1 cellular context compared by ENCODE assay signal in the genomic region with DNA sequence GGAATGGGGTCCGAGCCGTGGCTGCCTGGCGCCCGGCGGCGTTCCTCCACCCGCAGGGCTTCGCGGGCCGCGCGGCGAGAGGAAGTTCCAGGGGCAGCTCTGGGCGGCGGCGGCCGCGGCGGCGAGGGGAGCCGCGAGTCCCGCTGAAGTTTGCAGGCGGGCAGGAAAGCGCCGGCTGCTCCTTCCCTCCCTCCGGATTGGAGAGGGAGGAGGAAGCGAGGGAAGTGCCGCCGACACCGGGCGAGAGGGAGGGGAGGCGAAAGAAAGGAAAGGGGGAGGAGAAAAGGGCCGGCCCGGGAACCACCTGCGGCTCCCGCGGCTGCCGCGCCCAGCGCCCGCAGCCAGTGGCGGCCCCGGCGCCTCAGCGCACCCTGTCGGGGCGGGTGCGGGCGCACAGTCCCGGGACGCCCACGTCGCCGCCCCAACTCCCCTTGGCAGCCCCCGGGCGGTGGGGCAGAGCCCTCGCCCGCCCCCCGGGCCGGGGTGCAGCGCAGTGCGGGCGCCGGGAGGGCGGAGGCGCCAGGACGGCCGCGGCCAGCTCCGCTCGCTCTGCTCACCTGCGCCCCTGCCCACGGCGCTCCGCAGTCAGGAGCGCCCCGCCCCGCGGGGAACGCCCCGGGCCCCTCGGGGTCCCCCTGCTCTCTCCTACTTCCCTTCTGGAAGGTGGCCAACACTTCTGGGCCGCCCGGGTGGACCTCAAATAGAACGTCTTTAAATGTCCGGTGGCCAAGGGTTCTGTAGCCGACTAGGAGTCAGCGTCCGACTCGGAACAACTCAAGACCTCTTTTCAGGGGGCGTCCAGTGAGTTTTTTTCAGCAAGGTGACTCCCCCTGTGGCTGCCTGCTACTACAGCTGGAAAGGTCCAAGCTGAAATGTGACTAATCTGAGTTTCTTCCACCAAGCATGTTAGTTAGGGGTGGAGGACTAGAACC.
TF ChIP-seq lines count a peak whose summit lies in the region.

No MANE protein-coding gene starts in this region.

TF ChIP-seq in HepG2, 621 proteins besides CTCF, POLR2A, EP300 and RAD21 (continued from another document and continues in another):
- TF ChIP-seq PHF5A (CRISPR knock-in tag; IDR thresholded peaks at IDR 0.05; ENCODE audit: low read depth, unreplicated experiment) (no peak), ZNF431 (CRISPR knock-in tag; IDR thresholded peaks at IDR 0.05; ENCODE audit: borderline replicate concordance, low read depth) (0 out of 2 replicates have a peak, but pooled peaks have one; percentile 35), MXI1 (IDR thresholded peaks at IDR 0.05; ENCODE audit: borderline replicate concordance, low read depth, low read length) (peak; percentile 29; the same call in 1 of the 3 replicates), FLYWCH1 (CRISPR knock-in tag; IDR thresholded peaks at IDR 0.05) (no peak), PCBP2 (optimal IDR thresholded peaks at IDR 0.05; ENCODE audit: low read depth, low read length, poor library complexity, severe bottlenecking) (no peak), ZNF205 (CRISPR knock-in tag; IDR thresholded peaks at IDR 0.05) (peak; percentile 19; the same call in 1 of the 2 replicates), IRF2 (CRISPR knock-in tag; IDR thresholded peaks at IDR 0.05) (no peak), GABPB1 (CRISPR knock-in tag; IDR thresholded peaks at IDR 0.05) (peak; percentile 77), ZNF558 (CRISPR knock-in tag; IDR thresholded peaks at IDR 0.05; ENCODE audit: borderline replicate concordance) (0 out of 2 replicates have a peak, but pooled peaks have one; percentile 22), ERF (CRISPR knock-in tag; IDR thresholded peaks at IDR 0.05) (0 out of 2 replicates have a peak, but pooled peaks have one; percentile 43), EED (CRISPR knock-in tag; IDR thresholded peaks at IDR 0.05) (no peak), KLF12 (CRISPR knock-in tag; IDR thresholded peaks at IDR 0.05; ENCODE audit: borderline replicate concordance) (0 out of 2 replicates have a peak, but pooled peaks have one; percentile 32), ZNF232 (CRISPR knock-in tag; IDR thresholded peaks at IDR 0.05; ENCODE audit: borderline replicate concordance) (no peak), ZNF468 (CRISPR knock-in tag; IDR thresholded peaks at IDR 0.05) (no peak), ZFP1 (CRISPR knock-in tag; IDR thresholded peaks at IDR 0.05) (no peak), SALL2 (CRISPR knock-in tag; IDR thresholded peaks at IDR 0.05) (peak; percentile 5; the same call in 1 of the 2 replicates), ZNF709 (CRISPR knock-in tag; IDR thresholded peaks at IDR 0.05) (0 out of 2 replicates have a peak, but pooled peaks have one; percentile 14), ZSCAN30 (CRISPR knock-in tag; IDR thresholded peaks at IDR 0.05) (no peak), ZNF605 (CRISPR knock-in tag; IDR thresholded peaks at IDR 0.05) (0 out of 2 replicates have a peak, but pooled peaks have one; percentile 33), ZBTB7B (CRISPR knock-in tag; IDR thresholded peaks at IDR 0.05) (peak; percentile 65; the same call in 1 of the 2 replicates), ZNF749 (CRISPR knock-in tag; IDR thresholded peaks at IDR 0.05; ENCODE audit: borderline replicate concordance) (no peak; the same call in 1 of the 2 replicates), ZFP41 (CRISPR knock-in tag; IDR thresholded peaks at IDR 0.05; ENCODE audit: borderline replicate concordance) (no peak), FOXM1 (CRISPR knock-in tag; IDR thresholded peaks at IDR 0.05) (no peak), ZNF614 (CRISPR knock-in tag; IDR thresholded peaks at IDR 0.05; ENCODE audit: borderline replicate concordance) (no peak), ZNF549 (CRISPR knock-in tag; IDR thresholded peaks at IDR 0.05) (no peak), ZNF101 (CRISPR knock-in tag; IDR thresholded peaks at IDR 0.05; ENCODE audit: borderline replicate concordance, low read depth) (no peak), ZBTB1 (CRISPR knock-in tag; IDR thresholded peaks at IDR 0.05; ENCODE audit: borderline replicate concordance) (no peak), ZBTB8A (CRISPR knock-in tag; IDR thresholded peaks at IDR 0.05; ENCODE audit: borderline replicate concordance, low read depth) (no peak), FOSL2 (CRISPR knock-in tag; IDR thresholded peaks at IDR 0.05) (0 out of 2 replicates have a peak, but pooled peaks have one; percentile 17), ZNF616 (CRISPR knock-in tag; IDR thresholded peaks at IDR 0.05; ENCODE audit: low read depth) (peak; percentile 67; the same call in 1 of the 2 replicates), SALL1 (CRISPR knock-in tag; IDR thresholded peaks at IDR 0.05) (no peak; the same call in 1 of the 2 replicates)
- TF ChIP-seq, protein P1, sequence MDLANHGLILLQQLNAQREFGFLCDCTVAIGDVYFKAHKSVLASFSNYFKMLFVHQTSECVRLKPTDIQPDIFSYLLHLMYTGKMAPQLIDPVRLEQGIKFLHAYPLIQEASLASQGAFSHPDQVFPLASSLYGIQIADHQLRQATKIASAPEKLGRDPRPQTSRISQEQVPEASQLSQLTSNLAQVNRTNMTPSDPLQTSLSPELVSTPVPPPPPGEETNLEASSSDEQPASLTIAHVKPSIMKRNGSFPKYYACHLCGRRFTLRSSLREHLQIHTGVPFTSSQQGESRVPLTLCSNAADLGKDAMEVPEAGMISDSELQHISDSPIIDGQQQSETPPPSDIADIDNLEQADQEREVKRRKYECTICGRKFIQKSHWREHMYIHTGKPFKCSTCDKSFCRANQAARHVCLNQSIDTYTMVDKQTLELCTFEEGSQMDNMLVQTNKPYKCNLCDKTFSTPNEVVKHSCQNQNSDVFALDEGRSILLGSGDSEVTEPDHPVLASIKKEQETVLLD (CRISPR knock-in tag; IDR thresholded peaks at IDR 0.05; ENCODE audit: low read depth): no peak
- TF ChIP-seq, protein P2, sequence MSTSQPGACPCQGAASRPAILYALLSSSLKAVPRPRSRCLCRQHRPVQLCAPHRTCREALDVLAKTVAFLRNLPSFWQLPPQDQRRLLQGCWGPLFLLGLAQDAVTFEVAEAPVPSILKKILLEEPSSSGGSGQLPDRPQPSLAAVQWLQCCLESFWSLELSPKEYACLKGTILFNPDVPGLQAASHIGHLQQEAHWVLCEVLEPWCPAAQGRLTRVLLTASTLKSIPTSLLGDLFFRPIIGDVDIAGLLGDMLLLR (CRISPR knock-in tag; IDR thresholded peaks at IDR 0.05): no peak
- TF ChIP-seq, protein P3, sequence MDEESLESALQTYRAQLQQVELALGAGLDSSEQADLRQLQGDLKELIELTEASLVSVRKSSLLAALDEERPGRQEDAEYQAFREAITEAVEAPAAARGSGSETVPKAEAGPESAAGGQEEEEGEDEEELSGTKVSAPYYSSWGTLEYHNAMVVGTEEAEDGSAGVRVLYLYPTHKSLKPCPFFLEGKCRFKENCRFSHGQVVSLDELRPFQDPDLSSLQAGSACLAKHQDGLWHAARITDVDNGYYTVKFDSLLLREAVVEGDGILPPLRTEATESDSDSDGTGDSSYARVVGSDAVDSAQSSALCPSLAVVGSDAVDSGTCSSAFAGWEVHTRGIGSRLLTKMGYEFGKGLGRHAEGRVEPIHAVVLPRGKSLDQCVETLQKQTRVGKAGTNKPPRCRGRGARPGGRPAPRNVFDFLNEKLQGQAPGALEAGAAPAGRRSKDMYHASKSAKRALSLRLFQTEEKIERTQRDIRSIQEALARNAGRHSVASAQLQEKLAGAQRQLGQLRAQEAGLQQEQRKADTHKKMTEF (CRISPR knock-in tag; IDR thresholded peaks at IDR 0.05): peak; percentile 40; the same call in 1 of the 2 replicates
- TF ChIP-seq, protein P4, sequence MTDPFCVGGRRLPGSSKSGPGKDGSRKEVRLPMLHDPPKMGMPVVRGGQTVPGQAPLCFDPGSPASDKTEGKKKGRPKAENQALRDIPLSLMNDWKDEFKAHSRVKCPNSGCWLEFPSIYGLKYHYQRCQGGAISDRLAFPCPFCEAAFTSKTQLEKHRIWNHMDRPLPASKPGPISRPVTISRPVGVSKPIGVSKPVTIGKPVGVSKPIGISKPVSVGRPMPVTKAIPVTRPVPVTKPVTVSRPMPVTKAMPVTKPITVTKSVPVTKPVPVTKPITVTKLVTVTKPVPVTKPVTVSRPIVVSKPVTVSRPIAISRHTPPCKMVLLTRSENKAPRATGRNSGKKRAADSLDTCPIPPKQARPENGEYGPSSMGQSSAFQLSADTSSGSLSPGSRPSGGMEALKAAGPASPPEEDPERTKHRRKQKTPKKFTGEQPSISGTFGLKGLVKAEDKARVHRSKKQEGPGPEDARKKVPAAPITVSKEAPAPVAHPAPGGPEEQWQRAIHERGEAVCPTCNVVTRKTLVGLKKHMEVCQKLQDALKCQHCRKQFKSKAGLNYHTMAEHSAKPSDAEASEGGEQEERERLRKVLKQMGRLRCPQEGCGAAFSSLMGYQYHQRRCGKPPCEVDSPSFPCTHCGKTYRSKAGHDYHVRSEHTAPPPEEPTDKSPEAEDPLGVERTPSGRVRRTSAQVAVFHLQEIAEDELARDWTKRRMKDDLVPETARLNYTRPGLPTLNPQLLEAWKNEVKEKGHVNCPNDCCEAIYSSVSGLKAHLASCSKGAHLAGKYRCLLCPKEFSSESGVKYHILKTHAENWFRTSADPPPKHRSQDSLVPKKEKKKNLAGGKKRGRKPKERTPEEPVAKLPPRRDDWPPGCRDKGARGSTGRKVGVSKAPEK (CRISPR knock-in tag; IDR thresholded peaks at IDR 0.05; ENCODE audit: borderline replicate concordance): no peak
- TF ChIP-seq, protein P5, sequence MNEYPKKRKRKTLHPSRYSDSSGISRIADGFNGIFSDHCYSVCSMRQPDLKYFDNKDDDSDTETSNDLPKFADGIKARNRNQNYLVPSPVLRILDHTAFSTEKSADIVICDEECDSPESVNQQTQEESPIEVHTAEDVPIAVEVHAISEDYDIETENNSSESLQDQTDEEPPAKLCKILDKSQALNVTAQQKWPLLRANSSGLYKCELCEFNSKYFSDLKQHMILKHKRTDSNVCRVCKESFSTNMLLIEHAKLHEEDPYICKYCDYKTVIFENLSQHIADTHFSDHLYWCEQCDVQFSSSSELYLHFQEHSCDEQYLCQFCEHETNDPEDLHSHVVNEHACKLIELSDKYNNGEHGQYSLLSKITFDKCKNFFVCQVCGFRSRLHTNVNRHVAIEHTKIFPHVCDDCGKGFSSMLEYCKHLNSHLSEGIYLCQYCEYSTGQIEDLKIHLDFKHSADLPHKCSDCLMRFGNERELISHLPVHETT (CRISPR knock-in tag; conservative IDR thresholded peaks at IDR 0.05): no peak
- TF ChIP-seq, protein P6, sequence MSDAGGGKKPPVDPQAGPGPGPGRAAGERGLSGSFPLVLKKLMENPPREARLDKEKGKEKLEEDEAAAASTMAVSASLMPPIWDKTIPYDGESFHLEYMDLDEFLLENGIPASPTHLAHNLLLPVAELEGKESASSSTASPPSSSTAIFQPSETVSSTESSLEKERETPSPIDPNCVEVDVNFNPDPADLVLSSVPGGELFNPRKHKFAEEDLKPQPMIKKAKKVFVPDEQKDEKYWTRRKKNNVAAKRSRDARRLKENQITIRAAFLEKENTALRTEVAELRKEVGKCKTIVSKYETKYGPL (CRISPR knock-in tag; IDR thresholded peaks at IDR 0.05): no peak
- TF ChIP-seq, protein P7, sequence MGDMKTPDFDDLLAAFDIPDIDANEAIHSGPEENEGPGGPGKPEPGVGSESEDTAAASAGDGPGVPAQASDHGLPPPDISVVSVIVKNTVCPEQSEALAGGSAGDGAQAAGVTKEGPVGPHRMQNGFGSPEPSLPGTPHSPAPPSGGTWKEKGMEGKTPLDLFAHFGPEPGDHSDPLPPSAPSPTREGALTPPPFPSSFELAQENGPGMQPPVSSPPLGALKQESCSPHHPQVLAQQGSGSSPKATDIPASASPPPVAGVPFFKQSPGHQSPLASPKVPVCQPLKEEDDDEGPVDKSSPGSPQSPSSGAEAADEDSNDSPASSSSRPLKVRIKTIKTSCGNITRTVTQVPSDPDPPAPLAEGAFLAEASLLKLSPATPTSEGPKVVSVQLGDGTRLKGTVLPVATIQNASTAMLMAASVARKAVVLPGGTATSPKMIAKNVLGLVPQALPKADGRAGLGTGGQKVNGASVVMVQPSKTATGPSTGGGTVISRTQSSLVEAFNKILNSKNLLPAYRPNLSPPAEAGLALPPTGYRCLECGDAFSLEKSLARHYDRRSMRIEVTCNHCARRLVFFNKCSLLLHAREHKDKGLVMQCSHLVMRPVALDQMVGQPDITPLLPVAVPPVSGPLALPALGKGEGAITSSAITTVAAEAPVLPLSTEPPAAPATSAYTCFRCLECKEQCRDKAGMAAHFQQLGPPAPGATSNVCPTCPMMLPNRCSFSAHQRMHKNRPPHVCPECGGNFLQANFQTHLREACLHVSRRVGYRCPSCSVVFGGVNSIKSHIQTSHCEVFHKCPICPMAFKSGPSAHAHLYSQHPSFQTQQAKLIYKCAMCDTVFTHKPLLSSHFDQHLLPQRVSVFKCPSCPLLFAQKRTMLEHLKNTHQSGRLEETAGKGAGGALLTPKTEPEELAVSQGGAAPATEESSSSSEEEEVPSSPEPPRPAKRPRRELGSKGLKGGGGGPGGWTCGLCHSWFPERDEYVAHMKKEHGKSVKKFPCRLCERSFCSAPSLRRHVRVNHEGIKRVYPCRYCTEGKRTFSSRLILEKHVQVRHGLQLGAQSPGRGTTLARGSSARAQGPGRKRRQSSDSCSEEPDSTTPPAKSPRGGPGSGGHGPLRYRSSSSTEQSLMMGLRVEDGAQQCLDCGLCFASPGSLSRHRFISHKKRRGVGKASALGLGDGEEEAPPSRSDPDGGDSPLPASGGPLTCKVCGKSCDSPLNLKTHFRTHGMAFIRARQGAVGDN (CRISPR knock-in tag; IDR thresholded peaks at IDR 0.05): peak; percentile 46
- TF ChIP-seq, protein P8, sequence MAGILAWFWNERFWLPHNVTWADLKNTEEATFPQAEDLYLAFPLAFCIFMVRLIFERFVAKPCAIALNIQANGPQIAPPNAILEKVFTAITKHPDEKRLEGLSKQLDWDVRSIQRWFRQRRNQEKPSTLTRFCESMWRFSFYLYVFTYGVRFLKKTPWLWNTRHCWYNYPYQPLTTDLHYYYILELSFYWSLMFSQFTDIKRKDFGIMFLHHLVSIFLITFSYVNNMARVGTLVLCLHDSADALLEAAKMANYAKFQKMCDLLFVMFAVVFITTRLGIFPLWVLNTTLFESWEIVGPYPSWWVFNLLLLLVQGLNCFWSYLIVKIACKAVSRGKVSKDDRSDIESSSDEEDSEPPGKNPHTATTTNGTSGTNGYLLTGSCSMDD (CRISPR knock-in tag; IDR thresholded peaks at IDR 0.05): no peak
- TF ChIP-seq, protein P9, sequence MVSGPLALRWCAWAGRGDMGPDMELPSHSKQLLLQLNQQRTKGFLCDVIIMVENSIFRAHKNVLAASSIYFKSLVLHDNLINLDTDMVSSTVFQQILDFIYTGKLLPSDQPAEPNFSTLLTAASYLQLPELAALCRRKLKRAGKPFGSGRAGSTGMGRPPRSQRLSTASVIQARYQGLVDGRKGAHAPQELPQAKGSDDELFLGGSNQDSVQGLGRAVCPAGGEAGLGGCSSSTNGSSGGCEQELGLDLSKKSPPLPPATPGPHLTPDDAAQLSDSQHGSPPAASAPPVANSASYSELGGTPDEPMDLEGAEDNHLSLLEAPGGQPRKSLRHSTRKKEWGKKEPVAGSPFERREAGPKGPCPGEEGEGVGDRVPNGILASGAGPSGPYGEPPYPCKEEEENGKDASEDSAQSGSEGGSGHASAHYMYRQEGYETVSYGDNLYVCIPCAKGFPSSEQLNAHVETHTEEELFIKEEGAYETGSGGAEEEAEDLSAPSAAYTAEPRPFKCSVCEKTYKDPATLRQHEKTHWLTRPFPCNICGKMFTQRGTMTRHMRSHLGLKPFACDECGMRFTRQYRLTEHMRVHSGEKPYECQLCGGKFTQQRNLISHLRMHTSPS (CRISPR knock-in tag; IDR thresholded peaks at IDR 0.05; ENCODE audit: low read depth): no peak
- TF ChIP-seq, protein P10, sequence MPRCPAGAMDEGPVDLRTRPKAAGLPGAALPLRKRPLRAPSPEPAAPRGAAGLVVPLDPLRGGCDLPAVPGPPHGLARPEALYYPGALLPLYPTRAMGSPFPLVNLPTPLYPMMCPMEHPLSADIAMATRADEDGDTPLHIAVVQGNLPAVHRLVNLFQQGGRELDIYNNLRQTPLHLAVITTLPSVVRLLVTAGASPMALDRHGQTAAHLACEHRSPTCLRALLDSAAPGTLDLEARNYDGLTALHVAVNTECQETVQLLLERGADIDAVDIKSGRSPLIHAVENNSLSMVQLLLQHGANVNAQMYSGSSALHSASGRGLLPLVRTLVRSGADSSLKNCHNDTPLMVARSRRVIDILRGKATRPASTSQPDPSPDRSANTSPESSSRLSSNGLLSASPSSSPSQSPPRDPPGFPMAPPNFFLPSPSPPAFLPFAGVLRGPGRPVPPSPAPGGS (CRISPR knock-in tag; IDR thresholded peaks at IDR 0.05): no peak
